In the genomic region with DNA sequence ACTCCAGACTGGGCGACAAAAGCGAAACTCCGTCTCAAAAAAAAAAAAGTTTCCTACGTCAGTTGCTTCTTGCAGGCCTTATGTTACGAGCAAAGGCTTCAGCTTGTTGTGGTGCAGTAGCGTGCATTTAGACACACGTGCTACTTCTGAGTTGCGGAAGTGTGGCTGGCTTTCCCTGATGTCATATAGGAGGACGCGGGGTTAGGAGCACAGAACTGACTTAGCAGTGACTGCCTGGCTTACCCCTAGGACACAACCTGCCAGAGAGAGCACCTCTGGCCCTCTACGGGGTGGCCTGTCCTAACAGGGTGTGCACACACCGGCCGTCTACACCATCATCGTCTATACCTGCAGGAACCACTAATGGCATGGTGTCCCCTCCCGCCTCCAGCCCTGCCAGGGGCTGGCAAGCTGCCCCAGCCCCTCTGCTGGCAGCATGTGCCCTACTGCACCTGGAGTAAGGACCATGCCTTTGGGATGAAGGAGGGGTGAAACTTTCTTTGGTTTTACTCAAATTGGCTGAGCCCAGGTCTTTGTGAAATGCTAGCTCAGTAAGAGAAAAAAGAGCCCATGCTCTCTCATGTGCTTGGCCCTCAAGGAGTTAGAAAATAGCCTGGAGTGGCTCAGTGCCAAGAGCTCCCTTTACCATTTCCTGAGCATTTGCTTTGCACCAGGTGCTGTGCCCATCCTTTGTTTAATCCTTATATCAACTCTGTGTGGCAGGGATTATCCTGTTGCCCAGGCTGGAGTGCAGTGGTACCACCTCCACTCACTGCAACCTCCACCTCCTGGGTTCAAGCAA, we compare ENCODE assay signal across 10 cellular contexts. TPM values are rescaled to one million over a fixed set of nuclear protein-coding genes. Genes with fewer than 3 reads are reported as not detected.
DNase-seq lines count a peak whose midpoint lies in the region; ATAC-seq lines count a peak whose summit lies in the region.
"Had no signal": no experiment of that assay in that cellular context is flagged by ENCODE, and none has a peak within 500 bp of the region (broad histone marks: within the 10 kb centered on the region; RNA-seq: fewer than 3 reads in every experiment).

No MANE protein-coding gene starts in this region.

- DNase-seq in DMS 273 (lab: John Stamatoyannopoulos, UW; ENCODE audit: unreplicated experiment) (peak; percentile 56), DMS 273 treated with DMSO at 0.1 percent for 48 hours (lab: John Stamatoyannopoulos, UW) (no peak), OCI-M1 (lab: John Stamatoyannopoulos, UW) (no peak), NOMO-1 treated with dmso at 0.1 percent for 144 hours (lab: John Stamatoyannopoulos, UW; ENCODE audit: unreplicated experiment) (no peak)
- peak; percentile 66 to 85 for DNase-seq in activated naive CD4-positive, alpha-beta T cell treated with anti-CD3 and anti-CD28 coated beads, Interleukin-2, amount 50 U/mL, for 72 hours (ENCODE audit: low spot score in 2 of 2)
- DNase-seq in stimulated activated naive CD4-positive, alpha-beta T cell treated with Interleukin-2 at 50 U/mL for 16 hours (lab: John Stamatoyannopoulos, UW), result peak; percentile 74
- DNase-seq: anterior cingulate cortex, foreskin keratinocyte had no signal

- H3K36me3 Mint-ChIP-seq in activated naive CD4-positive, alpha-beta T cell treated with anti-CD3 and anti-CD28 coated beads, Interleukin-2, amount 50 U/mL, for 72 hours, result peaks cover 39 to 69% of the 10 kb centered on the region in 2 donors

- peaks cover 6 to 9% of the 10 kb centered on the region in 2 donors for H3K9me3 Mint-ChIP-seq in activated naive CD4-positive, alpha-beta T cell treated with anti-CD3 and anti-CD28 coated beads, Interleukin-2, amount 50 U/mL, for 72 hours

- H3K27ac Mint-ChIP-seq in activated naive CD4-positive, alpha-beta T cell treated with anti-CD3 and anti-CD28 coated beads, Interleukin-2, amount 50 U/mL, for 72 hours, result peak overlapping the region; percentile 99

- peak; percentile 49 to 58 for ATAC-seq in activated CD4-positive, CD25-positive, alpha-beta regulatory T cell treated with anti-CD3 and anti-CD28 coated beads, Interleukin-2, amount 50 U/mL, for 24 hours
- ATAC-seq in activated naive CD4-positive, alpha-beta T cell treated with anti-CD3 and anti-CD28 coated beads, Interleukin-2, amount 50 U/mL, for 72 hours, result peak; percentile 61 to 72
- no peak for ATAC-seq in HG03571 (IDR thresholded peaks at IDR 0.05; ENCODE audit: unreplicated experiment)
- ATAC-seq: foreskin keratinocyte had no signal

RNA-seq across cellular contexts. Expression of gene GPR68, which starts 1.7 kb away (rescaled TPM):
- total RNA-seq in activated naive CD4-positive, alpha-beta T cell treated with anti-CD3 and anti-CD28 coated beads, Interleukin-2, amount 50 U/mL, for 72 hours, result 10 to 100 TPM in 1 of 2 donors, 1 to 10 TPM in 1; 4.6 to 12.7 TPM

Comparison
In these comparisons a context has a peak if more than half of its experiments do, and no peak if none do; other contexts are left out.
1. DNase-seq: peak in DMS 273 (single experiment), activated naive CD4-positive, alpha-beta T cell treated with anti-CD3 and anti-CD28 coated beads, Interleukin-2, amount 50 U/mL, for 72 hours (2 of 2) and stimulated activated naive CD4-positive, alpha-beta T cell treated with Interleukin-2 at 50 U/mL for 16 hours (single experiment); none in DMS 273 treated with DMSO at 0.1 percent for 48 hours (single experiment), OCI-M1 (single experiment) and NOMO-1 treated with dmso at 0.1 percent for 144 hours (single experiment).